8 cellular contexts compared by ENCODE assay signal in genomic region chr4:150018257-150018656, GRCh38.
"Had no signal": no experiment of that assay in that cellular context is flagged by ENCODE, and none has a peak within 500 bp of the region (broad histone marks: within the 10 kb centered on the region; RNA-seq: fewer than 3 reads in every experiment).

No MANE protein-coding gene starts in this region.

- H3K4me1 Mint-ChIP-seq: IgD-negative memory B cell had no signal

- ATAC-seq: HCT116 had no signal

- H2AFZ ChIP-seq: GM23248 had no signal

- H3K9ac ChIP-seq: GM23248, KMS-11 had no signal

- H3K27ac ChIP-seq: GM23248, HL-60, KMS-11 had no signal

- H3K4me3 ChIP-seq: GM23248 had no signal

- DNase-seq: GM23248, H7, HFFc6, KBM-7 had no signal

- H3K4me3 Mint-ChIP-seq: HFFc6, IgD-negative memory B cell had no signal

- H3K27ac Mint-ChIP-seq: HFFc6, IgD-negative memory B cell had no signal

- H3K4me2 ChIP-seq: KMS-11 had no signal
